20 cellular contexts compared by ENCODE assay signal in genomic region chr15:41154412-41154811, GRCh38. TPM values are rescaled to one million over a fixed set of nuclear protein-coding genes. Genes with fewer than 3 reads are reported as not detected.
DNase-seq lines count a peak whose midpoint lies in the region; FAIRE-seq and TF ChIP-seq lines count a peak whose summit lies in the region.
"Had no signal": no experiment of that assay in that cellular context is flagged by ENCODE, and none has a peak within 500 bp of the region (broad histone marks: within the 10 kb centered on the region; RNA-seq: fewer than 3 reads in every experiment).

No MANE protein-coding gene starts in this region.

- no peaks in the 10 kb centered on the region for H3K36me3 ChIP-seq in PC-9 (ENCODE audit: low read depth)
- H3K36me3 ChIP-seq in endothelial cell of umbilical vein (ENCODE audit: control insufficient read depth in 2 of 2, extremely low read depth in 1 of 2, insufficient read depth in 2 of 2, low read length in 2 of 2) = no peaks in the 10 kb centered on the region
- no peaks in the 10 kb centered on the region for H3K36me3 ChIP-seq in liver (ENCODE audit: control insufficient read depth in 4 of 4, insufficient read depth in 3 of 4, low read depth in 1 of 4, low read length in 3 of 4)
- H3K36me3 ChIP-seq: BLaER1 had no signal

- peaks cover 13% of the 10 kb centered on the region; the same call in 1 of the 2 replicates for H3F3A ChIP-seq in PC-9 (ENCODE audit: insufficient read depth, low read depth)

- peak; percentile 6 for DNase-seq in Daoy (ENCODE audit: low read depth)
- peak in 1 of 2 experiments; percentile 49 for DNase-seq in PC-9
- no peak for DNase-seq in endothelial cell of umbilical vein (ENCODE audit: low read depth, low spot score)
- no peak for DNase-seq in effector CD4-positive, alpha-beta T cell
- DNase-seq in substantia nigra (lab: John Stamatoyannopoulos, UW) = no peak
- no peak for DNase-seq in dorsolateral prefrontal cortex
- DNase-seq in RWPE1 (ENCODE audit: low spot score) = no peak
- DNase-seq: CD8-positive, alpha-beta memory T cell; DMS79; GF-D8; KG1; NCI-H1436; NCI-H2029; NCI-H748 treated with DMSO at 0.1 percent for 48 hours had no signal

- no peak overlapping the region for H3K9ac ChIP-seq in endothelial cell of umbilical vein (replicated peaks; ENCODE audit: extremely low read depth, insufficient read depth, low read length)
- no peak overlapping the region for H3K9ac ChIP-seq in liver (ENCODE audit: low read depth in 1 of 2, low read length in 2 of 2)
- H3K9ac ChIP-seq: BLaER1 had no signal

- intact Hi-C loops in PC-9 (cut with micrococcal nuclease; ENCODE audit: unreplicated experiment) = no loop called here
- intact Hi-C loops in endothelial cell of umbilical vein (cut with micrococcal nuclease) = no loop called here
- intact Hi-C loops in dorsolateral prefrontal cortex (cut with DNase I) = no loop called here

- no peaks in the 10 kb centered on the region for H3K9me2 ChIP-seq in PC-9 (ENCODE audit: insufficient read depth)

- no peak overlapping the region for H3K27ac ChIP-seq in PC-9
- H3K27ac ChIP-seq in endothelial cell of umbilical vein (ENCODE audit: insufficient read depth, low read depth, low read length) = no peak overlapping the region
- H3K27ac ChIP-seq in liver (ENCODE audit: low read depth in 1 of 2, low read length in 2 of 2) = no peak overlapping the region
- no peak overlapping the region for H3K27ac ChIP-seq in substantia nigra (ENCODE audit: low read depth, low read length, poor library complexity, severe bottlenecking)
- no peak overlapping the region for H3K27ac ChIP-seq in dorsolateral prefrontal cortex
- H3K27ac ChIP-seq in RWPE1 = no peak overlapping the region
- H3K27ac ChIP-seq: BLaER1 had no signal

- POLR2A ChIA-PET in PC-9 (lab: Charles Lee; ENCODE audit: unreplicated experiment) (interaction anchor here (0.6 kb wide), 2 partner anchors 65 to 141 kb away, joined by 3 to 7 read pairs; no protein-coding TSS in a partner anchor), endothelial cell of umbilical vein (lab: Charles Lee) (interaction anchor here (0.6 kb wide), 1 partner anchor 129 kb away, joined by 3 read pairs; no protein-coding TSS in a partner anchor), RWPE1 (lab: Yijun Ruan, JAX; ENCODE audit: low non-redundant PET) (no interaction called here)

- H3K9me3 ChIP-seq in PC-9 (ENCODE audit: insufficient read depth, low read depth) (no peaks in the 10 kb centered on the region), endothelial cell of umbilical vein (replicated peaks; ENCODE audit: control insufficient read depth, insufficient read depth, low read length) (no peaks in the 10 kb centered on the region), liver (ENCODE audit: control insufficient read depth in 4 of 4, low read length in 3 of 4) (peaks cover 0 to 2% (median 0%) of the 10 kb centered on the region in 4 donors)
- H3K9me3 ChIP-seq: BLaER1 had no signal

- H3K4me2 ChIP-seq in PC-9 = peak overlapping the region; percentile 31; the same call in 1 of the 2 replicates
- no peak overlapping the region for H3K4me2 ChIP-seq in endothelial cell of umbilical vein (ENCODE audit: insufficient read depth, low read length)
- H3K4me2 ChIP-seq: BLaER1 had no signal

- no peaks in the 10 kb centered on the region for H3K27me3 ChIP-seq in PC-9 (ENCODE audit: insufficient read depth, low read depth)
- H3K27me3 ChIP-seq in endothelial cell of umbilical vein (ENCODE audit: control insufficient read depth in 2 of 2, insufficient read depth in 2 of 2, low read length in 2 of 2) = no peaks in the 10 kb centered on the region
- no peaks in the 10 kb centered on the region for H3K27me3 ChIP-seq in liver (ENCODE audit: control insufficient read depth in 4 of 4, insufficient read depth in 4 of 4, low read length in 3 of 4)
- peaks cover 0 to 3% (median 0%) of the 10 kb centered on the region in 45 donors for H3K27me3 ChIP-seq in dorsolateral prefrontal cortex
- H3K27me3 ChIP-seq: BLaER1 had no signal

- H3K9me1 ChIP-seq in endothelial cell of umbilical vein (replicated peaks; ENCODE audit: control insufficient read depth, extremely low read depth, insufficient read depth, low read length) = no peaks in the 10 kb centered on the region

- no peak for TF ChIP-seq POLR2A in endothelial cell of umbilical vein (IDR thresholded peaks at IDR 0.05; ENCODE audit: low read depth, low read length)

- peaks cover 32% of the 10 kb centered on the region for H3K4me1 ChIP-seq in PC-9 (replicated peaks; ENCODE audit: insufficient read depth)
- H3K4me1 ChIP-seq in endothelial cell of umbilical vein (ENCODE audit: control insufficient read depth, extremely low read depth, insufficient read depth, low read length) = no peaks in the 10 kb centered on the region
- peaks cover 3 to 14% (median 11%) of the 10 kb centered on the region in 4 donors for H3K4me1 ChIP-seq in liver (ENCODE audit: control insufficient read depth in 4 of 4, insufficient read depth in 4 of 4, low read length in 3 of 4)
- H3K4me1 ChIP-seq: BLaER1 had no signal

- dilution Hi-C loops in endothelial cell of umbilical vein (cut with MboI; ENCODE audit: extremely low pct_ligation_motif_present, low sequenced_read_pairs) = no loop called here

- H2AFZ ChIP-seq in PC-9 (no peak overlapping the region), endothelial cell of umbilical vein (ENCODE audit: low read depth, low read length) (peak overlapping the region; percentile 54)

- TF ChIP-seq CTCF in PC-9 (conservative IDR thresholded peaks at IDR 0.05) (no peak), endothelial cell of umbilical vein (IDR thresholded peaks at IDR 0.05; ENCODE audit: extremely low read depth in 1 of 2, insufficient read depth in 1 of 2, low read depth in 1 of 2, low read length in 2 of 2) (no peak), liver (IDR thresholded peaks at IDR 0.05; ENCODE audit: low read depth, low read length, missing input control) (no peak), dorsolateral prefrontal cortex (IDR thresholded peaks at IDR 0.05 in 54 of 56, conservative IDR thresholded peaks at IDR 0.05 in 2 of 56; ENCODE audit: low read depth in 1 of 56, partially characterized antibody in 56 of 56) (no peak), RWPE1 (conservative IDR thresholded peaks at IDR 0.05; ENCODE audit: low read depth) (no peak)

- WGBS in liver = 60% methylated on average over 2 of the region's 2 CpGs

- TF ChIP-seq RAD21 in liver (IDR thresholded peaks at IDR 0.05) = no peak

- CTCF ChIA-PET in PC-9 (lab: Charles Lee) (no interaction called here), endothelial cell of umbilical vein (lab: Charles Lee) (no interaction called here), RWPE1 (lab: Yijun Ruan, JAX) (no interaction called here)

- H3K79me2 ChIP-seq in PC-9 (ENCODE audit: low read depth) = no peaks in the 10 kb centered on the region
- H3K79me2 ChIP-seq in endothelial cell of umbilical vein (ENCODE audit: control insufficient read depth, insufficient read depth, low read length) = no peaks in the 10 kb centered on the region

- BruUV-seq in PC-9 (replicated peaks; lab: Mats Ljungman, UMichigan) (no TSS peak), endothelial cell of umbilical vein (replicated peaks; lab: Mats Ljungman, UMichigan) (no TSS peak)

- H4K20me1 ChIP-seq in PC-9 (ENCODE audit: insufficient read depth) (no peaks in the 10 kb centered on the region), endothelial cell of umbilical vein (replicated peaks; ENCODE audit: control insufficient read depth, extremely low read depth, insufficient read depth, low read length) (no peaks in the 10 kb centered on the region)
- H4K20me1 ChIP-seq: BLaER1 had no signal

- peak; percentile 18 for FAIRE-seq in endothelial cell of umbilical vein (lab: Jason Lieb, UNC)
- FAIRE-seq: D721Med, GM12891, GM18507, H1 had no signal

- H3K4me3 ChIP-seq in PC-9 (no peak overlapping the region), endothelial cell of umbilical vein (replicated peaks in 1 of 3; ENCODE audit: insufficient read depth in 1 of 3, low read depth in 1 of 3, low read length in 3 of 3) (no peak overlapping the region), liver (ENCODE audit: low read depth in 1 of 3, low read length in 3 of 3) (no peak overlapping the region), dorsolateral prefrontal cortex (no peak overlapping the region)
- H3K4me3 ChIP-seq: BLaER1 had no signal

TF ChIP-seq in endothelial cell of umbilical vein, 7 proteins besides CTCF, POLR2A, EP300 and RAD21 (continues in another document):
- no peak for TF ChIP-seq FOS (IDR thresholded peaks at IDR 0.05; ENCODE audit: borderline replicate concordance, insufficient read depth, low read length)
- no peak for TF ChIP-seq EZH2 (IDR thresholded peaks at IDR 0.05; ENCODE audit: borderline replicate concordance, low read depth, low read length, severe bottlenecking)
- TF ChIP-seq POLR2AphosphoS5 (IDR thresholded peaks at IDR 0.05; ENCODE audit: insufficient read depth, low read depth, low read length) = no peak
- no peak for TF ChIP-seq JUN (IDR thresholded peaks at IDR 0.05; ENCODE audit: borderline replicate concordance, insufficient read depth, insufficient read length, low read depth)
- no peak for TF ChIP-seq GATA2 (IDR thresholded peaks at IDR 0.05; ENCODE audit: insufficient read depth, insufficient read length, low read depth, low read length)

TF ChIP-seq in liver, 16 proteins besides CTCF, POLR2A, EP300 and RAD21:
- TF ChIP-seq GABPA (IDR thresholded peaks at IDR 0.05 in 1 of 2, conservative IDR thresholded peaks at IDR 0.05 in 1 of 2) (no peak), NR2F2 (IDR thresholded peaks at IDR 0.05) (peak; percentile 38)

RNA-seq across cellular contexts. Expression of gene INO80, which starts 38.3 kb away (rescaled TPM):
- total RNA-seq in Daoy (2014; rRNA removed; shearing (Covaris generic)) = 19.4 and 20.7 TPM in 2 replicates
- 11.3 and 18.8 TPM in 2 replicates for total RNA-seq in PC-9 (2021)
- 22.9 and 29.1 TPM in 2 replicates for total RNA-seq in endothelial cell of umbilical vein
- polyA plus RNA-seq in endothelial cell of umbilical vein = 4.4 and 5.7 TPM in 2 replicates
- polyA plus RNA-seq in endothelial cell of umbilical vein (2011; cell fraction: cytosol; rRNA removed) = 7.0 and 8.0 TPM in 2 replicates
- 17.3 and 17.8 TPM in 2 replicates for polyA plus RNA-seq in endothelial cell of umbilical vein (2011; cell fraction: nucleus; rRNA removed)
- 8.6 and 12.8 TPM in 2 replicates for polyA plus RNA-seq in endothelial cell of umbilical vein (2012)
- polyA minus RNA-seq in endothelial cell of umbilical vein = 19.1 and 28.5 TPM in 2 replicates
- polyA minus RNA-seq in endothelial cell of umbilical vein (2011; cell fraction: cytosol; rRNA and poly(A)+ RNA removed) = 15.7 TPM
- polyA minus RNA-seq in endothelial cell of umbilical vein (2011; cell fraction: nucleus; rRNA and poly(A)+ RNA removed) = 27.5 and 30.5 TPM in 2 replicates
- 10 to 100 TPM; 14.1 to 19.7 TPM for total RNA-seq in liver
- polyA plus RNA-seq in liver = 1 to 10 TPM; 3.2 to 4.7 TPM
- 10 to 100 TPM; 15.8 to 35.4 (median 24.2) TPM for total RNA-seq in dorsolateral prefrontal cortex
